In genomic region chr1:246705368-246705767, GRCh38 we compare ENCODE assay signal across 15 cellular contexts. TPM values are rescaled to one million over a fixed set of nuclear protein-coding genes. Genes with fewer than 3 reads are reported as not detected.
DNase-seq lines count a peak whose midpoint lies in the region; ATAC-seq lines count a peak whose summit lies in the region.
"Had no signal": no experiment of that assay in that cellular context is flagged by ENCODE, and none has a peak within 500 bp of the region (broad histone marks: within the 10 kb centered on the region; RNA-seq: fewer than 3 reads in every experiment).

No MANE protein-coding gene starts in this region.

- ATAC-seq in aorta (ENCODE audit: low FRiP score), result no peak
- ATAC-seq: left colon, Right ventricle myocardium inferior, WTC11 had no signal

- no peaks in the 10 kb centered on the region for H3K27me3 ChIP-seq in aorta (ENCODE audit: control insufficient read depth in 1 of 2, insufficient read depth in 2 of 2, low read length in 1 of 2)
- H3K27me3 ChIP-seq: neural progenitor cell had no signal

- H3K4me3 ChIP-seq in aorta (ENCODE audit: low read length in 2 of 2), result no peak overlapping the region
- H3K4me3 ChIP-seq: neural progenitor cell had no signal

- no peaks in the 10 kb centered on the region for H3K9me3 ChIP-seq in aorta (ENCODE audit: control insufficient read depth, low read length)

- H3K27ac ChIP-seq in aorta (ENCODE audit: low read depth in 1 of 2, low read length in 2 of 2), result no peak overlapping the region
- H3K27ac ChIP-seq: neural progenitor cell had no signal

- H3K36me3 ChIP-seq in aorta (ENCODE audit: control insufficient read depth in 1 of 2, insufficient read depth in 2 of 2, low read length in 1 of 2), result no peaks in the 10 kb centered on the region
- H3K36me3 ChIP-seq: neural progenitor cell had no signal

- H3K4me1 ChIP-seq in aorta (ENCODE audit: control insufficient read depth in 1 of 2, insufficient read depth in 2 of 2, low read length in 2 of 2), result no peaks in the 10 kb centered on the region
- H3K4me1 ChIP-seq: neural progenitor cell had no signal

- DNase-seq in EL, result peak; percentile 94
- peak; percentile 97 for DNase-seq in NCI-H460 (ENCODE audit: extremely low read depth, low read depth)
- peak; percentile 91 for DNase-seq in fibroblast of gingiva (ENCODE audit: low read depth)
- DNase-seq in renal cortical epithelial cell (ENCODE audit: low read depth), result peak; percentile 66
- DNase-seq in COLO829 (ENCODE audit: low spot score), result no peak
- DNase-seq in DMS153 (lab: John Stamatoyannopoulos, UW), result no peak
- no peak for DNase-seq in dermis blood vessel endothelial cell
- no peak for DNase-seq in aorta
- DNase-seq: activated T-cell treated with anti-CD3 and anti-CD28 coated beads, Interleukin-2, amount 50 U/mL, for 24 hours; DMS53; left colon; stimulated activated naive CD4-positive, alpha-beta T cell had no signal

- WGBS in aorta, 2 donors, result 45 to 51% methylated on average over 3 of the region's 3 CpGs

- intact Hi-C loops in aorta (cut with DNase I), result no loop called here

RNA-seq across cellular contexts. Expression of gene SCCPDH, which starts 18.8 kb away (rescaled TPM):
- 322 and 335 TPM in 2 replicates for total RNA-seq in NCI-H460 (2014; rRNA removed; shearing (Covaris generic))
- 198 and 223 TPM in 2 replicates for polyA plus RNA-seq in NCI-H460 (2014; cell fraction: nucleus; rRNA removed)
- 76.4 and 92.5 TPM in 2 replicates for total RNA-seq in renal cortical epithelial cell
- total RNA-seq in dermis blood vessel endothelial cell, result 52.8 and 58.3 TPM in 2 replicates
- total RNA-seq in aorta, result 10 to 100 TPM; 19.4 to 24.8 TPM
- 10 to 100 TPM; 16.6 to 17.3 TPM for polyA plus RNA-seq in aorta

Comparison
In these comparisons a context has a peak if more than half of its experiments do, and no peak if none do; other contexts are left out.
1. DNase-seq: peak in EL (single experiment), NCI-H460 (single experiment), fibroblast of gingiva (single experiment) and renal cortical epithelial cell (single experiment); none in COLO829 (single experiment), DMS153 (single experiment), dermis blood vessel endothelial cell (single experiment) and aorta (0 of 2).